8 cellular contexts compared by ENCODE assay signal in genomic region chr17:32877164-32877764, GRCh38. TPM values are rescaled to one million over a fixed set of nuclear protein-coding genes. Genes with fewer than 3 reads are reported as not detected.
DNase-seq lines count a peak whose midpoint lies in the region; ATAC-seq and TF ChIP-seq lines count a peak whose summit lies in the region.

No MANE protein-coding gene starts in this region.

- TF ChIP-seq CTCF in epithelial cell of esophagus (IDR thresholded peaks at IDR 0.05; ENCODE audit: insufficient read depth, low read depth, low read length, missing control alignments), result peak; percentile 75

- no peaks in the 10 kb centered on the region for H3K9me3 ChIP-seq in mononuclear cell (ENCODE audit: low read depth, low read length)

- DNase-seq in CMK (ENCODE audit: low read depth) (peak; percentile 64), HT-29 (ENCODE audit: low spot score) (peak; percentile 98), NOMO-1 treated with DMSO at 0.1 percent for 48 hours (lab: John Stamatoyannopoulos, UW; ENCODE audit: unreplicated experiment) (peak; percentile 74), epithelial cell of esophagus (ENCODE audit: low read depth) (peak; percentile 93)
- DNase-seq in activated CD8-positive, alpha-beta memory T cell treated with anti-CD3 and anti-CD28 coated beads, Interleukin-2, amount 50 U/mL, for 4 hours, result peak; percentile 93
- DNase-seq in stimulated activated CD8-positive, alpha-beta memory T cell treated with anti-CD3 and anti-CD28 coated beads, Interleukin-15, amount 100 ng/mL, for 48 hours (ENCODE audit: low read depth in 2 of 2), result peak; percentile 91

- H3K27me3 ChIP-seq in mononuclear cell (ENCODE audit: insufficient read depth, low read length), result peaks cover 14% of the 10 kb centered on the region

- peaks cover 19% of the 10 kb centered on the region for H3K4me1 ChIP-seq in mononuclear cell (ENCODE audit: insufficient read depth, low read length)

- ATAC-seq in GM21360 (IDR thresholded peaks at IDR 0.05; ENCODE audit: unreplicated experiment), result peak; percentile 86

- H3K4me3 ChIP-seq in epithelial cell of esophagus (ENCODE audit: low read length) (peak overlapping the region; percentile 69), mononuclear cell (ENCODE audit: low read length) (peak overlapping the region; percentile 62)

RNA-seq across cellular contexts. Expression of gene MYO1D, which starts 0.3 kb away (rescaled TPM):
- 31.2 and 35.2 TPM in 2 replicates for total RNA-seq in HT-29 (2014; rRNA removed; shearing (Covaris generic))
- total RNA-seq in mononuclear cell, result 5.7 TPM

RNA-seq across cellular contexts. Expression of gene TMEM98, which starts 50.7 kb away (rescaled TPM):
- 0.03 TPM in 1 of 2 replicates, not detected in the other for total RNA-seq in HT-29 (2014; rRNA removed; shearing (Covaris generic))
- total RNA-seq in mononuclear cell, result not detected

Comparison
In these comparisons a context has a peak if more than half of its experiments do, and no peak if none do; other contexts are left out.
1. Peak in every context shown above with its lines: DNase-seq, ATAC-seq and H3K4me3 ChIP-seq.